8 cellular contexts compared by ENCODE assay signal in genomic region chr6:163956571-163957407, GRCh38.
DNase-seq lines count a peak whose midpoint lies in the region; ATAC-seq, FAIRE-seq and TF ChIP-seq lines count a peak whose summit lies in the region.

No MANE protein-coding gene starts in this region.

- no peak overlapping the region for H3K27ac Mint-ChIP-seq in activated T-helper 1 cell treated with anti-CD3 and anti-CD28 coated beads, Interleukin-12 subunit alpha, Interleukin-12 subunit beta, Interleukin-2, Interleukin-4 antibody, amounts not matched to agents 30 ng/mL and 10 ng/mL and 1 ng/mL, durations not matched to agents 14 hours and 24 hours and 36 hours

- DNase-seq in EL (peak; percentile 92), HTR-8/SVneo (ENCODE audit: insufficient read length, low spot score) (peak; percentile 56), RWPE1 (ENCODE audit: low spot score) (peak; percentile 64), frontal cortex (ENCODE audit: low spot score in 2 of 2) (peak; percentile 58 to 73), pancreas (peak; percentile 65 to 78 (median 72)), upper lobe of right lung (peak; percentile 81)
- DNase-seq in activated T-helper 1 cell treated with anti-CD3 and anti-CD28 coated beads, Interleukin-12 subunit alpha, Interleukin-12 subunit beta, Interleukin-2, Interleukin-4 antibody, amounts not matched to agents 30 ng/mL and 10 ng/mL and 1 ng/mL, durations not matched to agents 14 hours and 24 hours and 36 hours (ENCODE audit: low spot score): peak; percentile 41

- peak; percentile 78 for TF ChIP-seq CTCF in RWPE1 (conservative IDR thresholded peaks at IDR 0.05; ENCODE audit: low read depth)
- TF ChIP-seq CTCF in pancreas (IDR thresholded peaks at IDR 0.05): peak; percentile 61 to 81 (median 76)
- peak; percentile 87 for TF ChIP-seq CTCF in upper lobe of right lung (IDR thresholded peaks at IDR 0.05)

- CTCF ChIA-PET in RWPE1 (lab: Yijun Ruan, JAX): interaction anchor here (0.5 to 1.0 kb wide), 6 partner anchors 10 to 1111 kb away, joined by 3 to 4 read pairs (median 3); no protein-coding TSS in a partner anchor

- POLR2A ChIA-PET in RWPE1 (lab: Yijun Ruan, JAX; ENCODE audit: low non-redundant PET): no interaction called here

- H3K36me3 ChIP-seq in pancreas: no peaks in the 10 kb centered on the region
- no peaks in the 10 kb centered on the region for H3K36me3 ChIP-seq in upper lobe of right lung

- peak; percentile 95 for ATAC-seq in GM21528 (IDR thresholded peaks at IDR 0.05; ENCODE audit: low FRiP score, unreplicated experiment)
- ATAC-seq in pancreas: peak; percentile 93 to 99 (median 97)
- peak; percentile 98 for ATAC-seq in upper lobe of right lung

- 12 to 14% methylated on average over 12 of the region's 12 CpGs for WGBS in pancreas, 2 donors

- FAIRE-seq in HTR-8/SVneo (lab: Jason Lieb, UNC): no peak
- FAIRE-seq in frontal cortex (lab: Jason Lieb, UNC): peak; percentile 23
- no peak for FAIRE-seq in pancreas (lab: Jason Lieb, UNC)

- intact Hi-C loops in activated T-helper 1 cell treated with anti-CD3 and anti-CD28 coated beads, Interleukin-12 subunit alpha, Interleukin-12 subunit beta, Interleukin-2, Interleukin-4 antibody, amounts not matched to agents 30 ng/mL and 10 ng/mL and 1 ng/mL, durations not matched to agents 14 hours and 24 hours and 36 hours (cut with micrococcal nuclease): loop anchor here (1.0 to 10.0 kb wide), 4 partner anchors 529 to 968 kb away; no protein-coding TSS in a partner anchor
- intact Hi-C loops in pancreas (cut with DNase I) (loop anchor here in 1 of 3 donors (10.0 kb wide), 3 partner anchors 532 to 1102 kb away; no protein-coding TSS in a partner anchor), upper lobe of right lung (cut with DNase I) (loop anchor here (5.0 to 10.0 kb wide), 2 partner anchors 532 to 774 kb away; no protein-coding TSS in a partner anchor)

- H3K27me3 Mint-ChIP-seq in activated T-helper 1 cell treated with anti-CD3 and anti-CD28 coated beads, Interleukin-12 subunit alpha, Interleukin-12 subunit beta, Interleukin-2, Interleukin-4 antibody, amounts not matched to agents 30 ng/mL and 10 ng/mL and 1 ng/mL, durations not matched to agents 14 hours and 24 hours and 36 hours (ENCODE audit: insufficient read depth): peaks cover 20% of the 10 kb centered on the region

- H3K9me3 ChIP-seq in pancreas (no peaks in the 10 kb centered on the region), upper lobe of right lung (no peaks in the 10 kb centered on the region)

- H3K4me3 ChIP-seq in pancreas (no peak overlapping the region), upper lobe of right lung (no peak overlapping the region)

- no peaks in the 10 kb centered on the region for H3K4me1 Mint-ChIP-seq in activated T-helper 1 cell treated with anti-CD3 and anti-CD28 coated beads, Interleukin-12 subunit alpha, Interleukin-12 subunit beta, Interleukin-2, Interleukin-4 antibody, amounts not matched to agents 30 ng/mL and 10 ng/mL and 1 ng/mL, durations not matched to agents 14 hours and 24 hours and 36 hours (ENCODE audit: low read depth)

- H3K27me3 ChIP-seq in pancreas (no peaks in the 10 kb centered on the region), upper lobe of right lung (no peaks in the 10 kb centered on the region)

- H3K27ac ChIP-seq in RWPE1: no peak overlapping the region
- no peak overlapping the region for H3K27ac ChIP-seq in pancreas
- H3K27ac ChIP-seq in upper lobe of right lung: no peak overlapping the region

- H3K4me1 ChIP-seq in pancreas (no peaks in the 10 kb centered on the region), upper lobe of right lung (no peaks in the 10 kb centered on the region)

- no peaks in the 10 kb centered on the region for H3K9me3 Mint-ChIP-seq in activated T-helper 1 cell treated with anti-CD3 and anti-CD28 coated beads, Interleukin-12 subunit alpha, Interleukin-12 subunit beta, Interleukin-2, Interleukin-4 antibody, amounts not matched to agents 30 ng/mL and 10 ng/mL and 1 ng/mL, durations not matched to agents 14 hours and 24 hours and 36 hours

- H3K36me3 Mint-ChIP-seq in activated T-helper 1 cell treated with anti-CD3 and anti-CD28 coated beads, Interleukin-12 subunit alpha, Interleukin-12 subunit beta, Interleukin-2, Interleukin-4 antibody, amounts not matched to agents 30 ng/mL and 10 ng/mL and 1 ng/mL, durations not matched to agents 14 hours and 24 hours and 36 hours (ENCODE audit: low read depth): no peaks in the 10 kb centered on the region

- no peak overlapping the region for H3K4me3 Mint-ChIP-seq in activated T-helper 1 cell treated with anti-CD3 and anti-CD28 coated beads, Interleukin-12 subunit alpha, Interleukin-12 subunit beta, Interleukin-2, Interleukin-4 antibody, amounts not matched to agents 30 ng/mL and 10 ng/mL and 1 ng/mL, durations not matched to agents 14 hours and 24 hours and 36 hours

Comparison
In these comparisons a context has a peak if more than half of its experiments do, and no peak if none do; other contexts are left out.
1. DNase-seq: peak in every context shown above with its lines; median percentile 92 in EL; 81 in upper lobe of right lung; 72 in pancreas; 66 in frontal cortex; 64 in RWPE1; 56 in HTR-8/SVneo; 41 in activated T-helper 1 cell treated with anti-CD3 and anti-CD28 coated beads, Interleukin-12 subunit alpha, Interleukin-12 subunit beta, Interleukin-2, Interleukin-4 antibody, amounts not matched to agents 30 ng/mL and 10 ng/mL and 1 ng/mL, durations not matched to agents 14 hours and 24 hours and 36 hours.